In genomic region chr5:136053336-136054121, GRCh38 we compare ENCODE assay signal across 1 cellular context.
TF ChIP-seq lines count a peak whose summit lies in the region.

No MANE protein-coding gene starts in this region.

TF ChIP-seq in HEK293, 187 proteins besides CTCF, POLR2A, EP300 and RAD21 (continued from another document and continues in another):
- TF ChIP-seq ZBTB44 (tag by site-specific recombination; IDR thresholded peaks at IDR 0.05) (no peak), ZNF19 (tag by site-specific recombination; IDR thresholded peaks at IDR 0.05; ENCODE audit: low read depth) (no peak), ZNF18 (tag by site-specific recombination; IDR thresholded peaks at IDR 0.05) (no peak), ZNF514 (tag by site-specific recombination; IDR thresholded peaks at IDR 0.05) (no peak), ZNF132 (tag by site-specific recombination; IDR thresholded peaks at IDR 0.05; ENCODE audit: borderline replicate concordance) (no peak), TRIM28 (IDR thresholded peaks at IDR 0.05; ENCODE audit: borderline replicate concordance, low read length) (no peak), ZNF48 (tag by site-specific recombination; IDR thresholded peaks at IDR 0.05) (no peak), ZNF658 (tag by site-specific recombination; IDR thresholded peaks at IDR 0.05) (no peak), ZNF558 (tag by site-specific recombination; IDR thresholded peaks at IDR 0.05) (no peak), ZNF16 (tag by site-specific recombination; IDR thresholded peaks at IDR 0.05; ENCODE audit: low read depth) (no peak), ZSCAN5A (tag by site-specific recombination; IDR thresholded peaks at IDR 0.05) (no peak), ZNF175 (tag by site-specific recombination; IDR thresholded peaks at IDR 0.05) (no peak), ZSCAN18 (tag by site-specific recombination; IDR thresholded peaks at IDR 0.05) (no peak), TSHZ1 (tag by site-specific recombination; IDR thresholded peaks at IDR 0.05; ENCODE audit: borderline replicate concordance) (no peak), ZNF518A (tag by site-specific recombination; conservative IDR thresholded peaks at IDR 0.05; ENCODE audit: low read depth) (0 out of 2 replicates have a peak, but pooled peaks have one; percentile 28), ZNF580 (tag by site-specific recombination; IDR thresholded peaks at IDR 0.05) (no peak), ZNF280D (tag by site-specific recombination; IDR thresholded peaks at IDR 0.05) (no peak), ZNF10 (tag by site-specific recombination; IDR thresholded peaks at IDR 0.05) (peak; percentile 74), BCL11A (tag by site-specific recombination; IDR thresholded peaks at IDR 0.05; ENCODE audit: low read depth) (peak; percentile 52; the same call in 1 of the 2 replicates), ZNF792 (tag by site-specific recombination; IDR thresholded peaks at IDR 0.05) (no peak), HOXA7 (CRISPR knock-in tag; IDR thresholded peaks at IDR 0.05; ENCODE audit: borderline replicate concordance) (no peak), ZNF548 (tag by site-specific recombination; IDR thresholded peaks at IDR 0.05) (no peak), ZNF391 (tag by site-specific recombination; IDR thresholded peaks at IDR 0.05; ENCODE audit: borderline replicate concordance, low read depth) (no peak), OSR2 (tag by site-specific recombination; IDR thresholded peaks at IDR 0.05) (no peak), PRDM10 (tag by site-specific recombination; IDR thresholded peaks at IDR 0.05) (peak; percentile 38; the same call in 1 of the 2 replicates), ZNF184 (tag by site-specific recombination; IDR thresholded peaks at IDR 0.05) (peak; percentile 81; the same call in 1 of the 2 replicates), ZNF596 (tag by site-specific recombination; IDR thresholded peaks at IDR 0.05) (no peak), HIC1 (tag by site-specific recombination; IDR thresholded peaks at IDR 0.05) (peak; percentile 30; the same call in 1 of the 2 replicates)
